Comparison of ENCODE assay signal across 9 cellular contexts in genomic region chr9:137169764-137170460, GRCh38. TPM values are rescaled to one million over a fixed set of nuclear protein-coding genes. Genes with fewer than 3 reads are reported as not detected.
DNase-seq lines count a peak whose midpoint lies in the region; ATAC-seq and TF ChIP-seq lines count a peak whose summit lies in the region.
"Had no signal": no experiment of that assay in that cellular context is flagged by ENCODE, and none has a peak within 500 bp of the region (broad histone marks: within the 10 kb centered on the region; RNA-seq: fewer than 3 reads in every experiment).

LRRC26 (minus strand) TSS chr9:137170051; CDS start chr9:137169943, 108 bp downstream.

- H3K9ac ChIP-seq in BLaER1 (peak within 1 kb of the TSS; percentile 84), duodenal mucosa (ENCODE audit: low read depth in 1 of 2, low read length in 2 of 2) (peak within 1 kb of the TSS in 1 of 2 donors; percentile 43)

- H3K27ac Mint-ChIP-seq in IgD-negative memory B cell, result peak within 1 kb of the TSS in 2 of 3 donors; percentile 53 to 71
- H3K27ac Mint-ChIP-seq in nephron, result no peak within 1 kb of the TSS

- H3K4me1 ChIP-seq in BLaER1 (peaks cover 86% of the 10 kb centered on the region), duodenal mucosa (ENCODE audit: control insufficient read depth in 1 of 2, insufficient read depth in 2 of 2, low read length in 2 of 2) (peaks cover 0 to 22% of the 10 kb centered on the region in 2 donors)

- H3K9me3 Mint-ChIP-seq in IgD-negative memory B cell, result no peaks in the 10 kb centered on the region
- H3K9me3 Mint-ChIP-seq in nephron, result no peaks in the 10 kb centered on the region

- H3K4me1 Mint-ChIP-seq in IgD-negative memory B cell (peaks cover 0 to 2% (median 0%) of the 10 kb centered on the region in 3 donors), nephron (no peaks in the 10 kb centered on the region)

- in situ Hi-C loops in KBM-7 (cut with MboI; ENCODE audit: low pct_unique_long_range_greater_than_20kb, low sequenced_read_pairs), result no loop called here

- H3K36me3 Mint-ChIP-seq in IgD-negative memory B cell (no peaks in the 10 kb centered on the region), nephron (ENCODE audit: low read depth) (no peaks in the 10 kb centered on the region)

- DNase-seq in KBM-7 (no peak), DMS79 treated with DMSO at 0.1 percent for 48 hours (lab: John Stamatoyannopoulos, UW) (no peak)
- DNase-seq: stimulated activated CD4-positive, alpha-beta T cell treated with anti-CD3 and anti-CD28 coated beads, Interleukin-2, amount 100 ng/mL, for 48 hours had no signal

- H3K9me3 ChIP-seq in BLaER1 (no peaks in the 10 kb centered on the region), duodenal mucosa (ENCODE audit: control insufficient read depth in 1 of 2, low read length in 2 of 2) (no peaks in the 10 kb centered on the region)

- H3K27ac ChIP-seq in BLaER1 (peak within 1 kb of the TSS; percentile 97), duodenal mucosa (ENCODE audit: low read depth, low read length) (no peak within 1 kb of the TSS)

- H4K20me1 ChIP-seq in BLaER1, result peaks cover 32% of the 10 kb centered on the region

- H3K27me3 ChIP-seq in BLaER1, result peaks cover 12% of the 10 kb centered on the region; the same call in 1 of the 2 replicates
- peaks cover 32% of the 10 kb centered on the region in 2 donors for H3K27me3 ChIP-seq in duodenal mucosa (ENCODE audit: control insufficient read depth in 1 of 2, insufficient read depth in 2 of 2, low read length in 2 of 2)

- H3K4me2 ChIP-seq in BLaER1, result peak within 1 kb of the TSS; percentile 96

- no peak for TF ChIP-seq CTCF in nephron (IDR thresholded peaks at IDR 0.05; ENCODE audit: unreplicated experiment in 3 of 3)

- H3K36me3 ChIP-seq in BLaER1 (peaks cover 6% of the 10 kb centered on the region; the same call in 1 of the 2 replicates), duodenal mucosa (ENCODE audit: control insufficient read depth in 1 of 2, insufficient read depth in 2 of 2, low read length in 2 of 2) (no peaks in the 10 kb centered on the region)

- H3K4me3 ChIP-seq in BLaER1 (peak within 1 kb of the TSS; percentile 82), duodenal mucosa (ENCODE audit: low read depth in 1 of 2, low read length in 2 of 2) (peak within 1 kb of the TSS; percentile 47 to 48)

- H3K4me3 Mint-ChIP-seq in IgD-negative memory B cell (peak within 1 kb of the TSS in 3 of 4 donors; percentile 38 to 66 (median 51)), nephron (peak within 1 kb of the TSS; percentile 48 to 57 (median 52))

- ATAC-seq in HG03097 (IDR thresholded peaks at IDR 0.05; ENCODE audit: low FRiP score, unreplicated experiment), result no peak
- no peak for ATAC-seq in GM18511 (IDR thresholded peaks at IDR 0.05; ENCODE audit: unreplicated experiment)

- H3K27me3 Mint-ChIP-seq in IgD-negative memory B cell, result peaks cover 26% of the 10 kb centered on the region
- peaks cover 77% of the 10 kb centered on the region for H3K27me3 Mint-ChIP-seq in nephron (ENCODE audit: low read depth)

RNA-seq across cellular contexts. Expression of gene LRRC26, which starts in this region (rescaled TPM):
- not detected for polyA plus RNA-seq in IgD-negative memory B cell

Comparison
In these comparisons a context has a peak if more than half of its experiments do, and no peak if none do; other contexts are left out.
1. H3K27ac Mint-ChIP-seq: peak in IgD-negative memory B cell (2 of 3); none in nephron (0 of 3).